Comparison of ENCODE assay signal across 25 cellular contexts in the genomic region with DNA sequence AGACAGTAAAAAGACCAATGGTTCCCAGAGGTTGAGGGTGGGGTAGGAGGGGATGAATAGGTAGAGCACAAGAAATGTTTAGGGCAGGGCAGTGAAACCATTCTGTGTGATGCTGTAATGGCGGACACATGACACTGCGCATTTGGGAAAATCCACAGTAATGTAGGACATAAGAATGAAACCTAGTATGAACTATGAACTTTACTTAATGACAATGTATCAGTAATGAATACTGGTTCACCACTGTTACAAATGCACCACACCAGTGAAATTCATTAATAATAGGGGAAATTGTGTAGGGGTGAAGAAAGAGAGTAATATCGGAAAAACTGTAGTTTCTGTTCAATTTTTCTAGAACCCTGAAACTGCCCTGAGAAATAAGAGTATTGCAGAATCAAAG. TPM values are rescaled to one million over a fixed set of nuclear protein-coding genes. Genes with fewer than 3 reads are reported as not detected.
DNase-seq lines count a peak whose midpoint lies in the region; ATAC-seq and TF ChIP-seq lines count a peak whose summit lies in the region.
"Had no signal": no experiment of that assay in that cellular context is flagged by ENCODE, and none has a peak within 500 bp of the region (broad histone marks: within the 10 kb centered on the region; RNA-seq: fewer than 3 reads in every experiment).

No MANE protein-coding gene starts in this region.

- TF ChIP-seq CTCF in activated B cell treated with CpG ODN at 0.5 μM for 24 hours (IDR thresholded peaks at IDR 0.05) = no peak
- no peak for TF ChIP-seq CTCF in neural crest cell (conservative IDR thresholded peaks at IDR 0.05)

- POLR2A ChIA-PET in activated CD4-positive, alpha-beta memory T cell treated with anti-CD3 and anti-CD28 coated beads for 36 hours (lab: Charles Lee) = no interaction called here
- POLR2A ChIA-PET in activated CD4-positive, alpha-beta memory T cell treated with anti-CD3 and anti-CD28 coated beads, Interleukin-2, amount 10 ng/mL, durations not matched to agents 7 days and 5 days (lab: Charles Lee) = no interaction called here
- POLR2A ChIA-PET in activated B cell treated with CpG ODN at 0.5 μM for 24 hours (lab: Charles Lee) = no interaction called here

- H3K4me1 Mint-ChIP-seq in activated CD4-positive, alpha-beta memory T cell treated with anti-CD3 and anti-CD28 coated beads for 36 hours (ENCODE audit: low read depth) = peaks cover 71% of the 10 kb centered on the region
- H3K4me1 Mint-ChIP-seq in activated CD4-positive, alpha-beta memory T cell treated with anti-CD3 and anti-CD28 coated beads, Interleukin-2, amount 10 ng/mL, durations not matched to agents 7 days and 5 days = peaks cover 70% of the 10 kb centered on the region
- H3K4me1 Mint-ChIP-seq in activated B cell treated with CpG ODN at 0.5 μM for 24 hours (peaks cover 71% of the 10 kb centered on the region), neural crest cell (peaks cover 50% of the 10 kb centered on the region)

- no peaks in the 10 kb centered on the region for H3K9me3 Mint-ChIP-seq in activated CD4-positive, alpha-beta memory T cell treated with anti-CD3 and anti-CD28 coated beads for 36 hours
- no peaks in the 10 kb centered on the region for H3K9me3 Mint-ChIP-seq in activated CD4-positive, alpha-beta memory T cell treated with anti-CD3 and anti-CD28 coated beads, Interleukin-2, amount 10 ng/mL, durations not matched to agents 7 days and 5 days
- H3K9me3 Mint-ChIP-seq in activated B cell treated with CpG ODN at 0.5 μM for 24 hours (no peaks in the 10 kb centered on the region), neural crest cell (no peaks in the 10 kb centered on the region)

- H3K36me3 Mint-ChIP-seq in activated CD4-positive, alpha-beta memory T cell treated with anti-CD3 and anti-CD28 coated beads for 36 hours = peaks cover 77% of the 10 kb centered on the region
- H3K36me3 Mint-ChIP-seq in activated CD4-positive, alpha-beta memory T cell treated with anti-CD3 and anti-CD28 coated beads, Interleukin-2, amount 10 ng/mL, durations not matched to agents 7 days and 5 days (ENCODE audit: low read depth) = peaks cover 86% of the 10 kb centered on the region
- H3K36me3 Mint-ChIP-seq in activated B cell treated with CpG ODN at 0.5 μM for 24 hours (ENCODE audit: low read depth) = peaks cover 87% of the 10 kb centered on the region
- peaks cover 26% of the 10 kb centered on the region for H3K36me3 Mint-ChIP-seq in neural crest cell (ENCODE audit: low read depth)

- intact Hi-C loops in activated CD4-positive, alpha-beta memory T cell treated with anti-CD3 and anti-CD28 coated beads for 36 hours (cut with micrococcal nuclease) = loop anchor here (10.0 kb wide), 1 partner anchor 268 kb away; no protein-coding TSS in a partner anchor
- intact Hi-C loops in activated B cell treated with CpG ODN at 0.5 μM for 24 hours (cut with micrococcal nuclease) (no loop called here), sciatic nerve (cut with DNase I) (no loop called here)

- DNase-seq in activated CD4-positive, alpha-beta memory T cell treated with anti-CD3 and anti-CD28 coated beads for 36 hours = no peak
- DNase-seq in activated CD4-positive, alpha-beta memory T cell treated with anti-CD3 and anti-CD28 coated beads, Interleukin-2, amount 10 ng/mL, durations not matched to agents 7 days and 5 days = no peak
- DNase-seq in activated B cell treated with CpG ODN at 0.5 μM for 24 hours = no peak
- no peak for DNase-seq in neural crest cell (ENCODE audit: low read depth, low spot score)
- DNase-seq in sciatic nerve (ENCODE audit: low spot score) = no peak
- DNase-seq in NCI-H69 (lab: John Stamatoyannopoulos, UW) = no peak
- no peak for DNase-seq in RPMI8226
- DNase-seq: 8988T; activated CD8-positive, alpha-beta memory T cell treated with anti-CD3 and anti-CD28 coated beads for 24 hours; activated effector memory CD4-positive, alpha-beta T cell treated with Interleukin-2 at 50 U/mL for 16 hours; aorta; DMS153; HCEC 1CT; heart right ventricle; islet precursor cell; NCI-H1092; NCI-H2107; NCI-H524 treated with DMSO at 0.1 percent for 48 hours; OCI-M1; SHP77 treated with DMSO at 0.1 percent for 48 hours; small intestine; stimulated activated CD4-positive, alpha-beta T cell treated with anti-CD3 and anti-CD28 coated beads, Interleukin-4, amount 100 ng/mL, for 4 hours; T-helper 2 cell; WERI-Rb-1 had no signal

- no peaks in the 10 kb centered on the region for H3K27me3 Mint-ChIP-seq in activated CD4-positive, alpha-beta memory T cell treated with anti-CD3 and anti-CD28 coated beads for 36 hours
- H3K27me3 Mint-ChIP-seq in activated CD4-positive, alpha-beta memory T cell treated with anti-CD3 and anti-CD28 coated beads, Interleukin-2, amount 10 ng/mL, durations not matched to agents 7 days and 5 days = no peaks in the 10 kb centered on the region
- H3K27me3 Mint-ChIP-seq in activated B cell treated with CpG ODN at 0.5 μM for 24 hours (no peaks in the 10 kb centered on the region), neural crest cell (ENCODE audit: low read depth) (no peaks in the 10 kb centered on the region)

- ATAC-seq in GM18868 (IDR thresholded peaks at IDR 0.05; ENCODE audit: unreplicated experiment) (peak; percentile 49), activated B cell treated with CpG ODN at 0.5 μM for 24 hours (ENCODE audit: low read depth) (no peak), sciatic nerve (no peak)
- ATAC-seq: heart right ventricle had no signal

- peak overlapping the region; percentile 20 for H3K4me3 Mint-ChIP-seq in activated CD4-positive, alpha-beta memory T cell treated with anti-CD3 and anti-CD28 coated beads for 36 hours
- no peak overlapping the region for H3K4me3 Mint-ChIP-seq in activated CD4-positive, alpha-beta memory T cell treated with anti-CD3 and anti-CD28 coated beads, Interleukin-2, amount 10 ng/mL, durations not matched to agents 7 days and 5 days
- peak overlapping the region; percentile 21 for H3K4me3 Mint-ChIP-seq in activated B cell treated with CpG ODN at 0.5 μM for 24 hours
- peak overlapping the region; percentile 24 for H3K4me3 Mint-ChIP-seq in neural crest cell

- CTCF ChIA-PET in activated CD4-positive, alpha-beta memory T cell treated with anti-CD3 and anti-CD28 coated beads for 36 hours (lab: Charles Lee) = interaction anchor here (0.7 kb wide), 1 partner anchor 101 kb away, joined by 3 read pairs; no protein-coding TSS in a partner anchor
- CTCF ChIA-PET in activated CD4-positive, alpha-beta memory T cell treated with anti-CD3 and anti-CD28 coated beads, Interleukin-2, amount 10 ng/mL, durations not matched to agents 7 days and 5 days (lab: Charles Lee) = no interaction called here
- CTCF ChIA-PET in activated B cell treated with CpG ODN at 0.5 μM for 24 hours (lab: Charles Lee) = no interaction called here

- H3K27ac Mint-ChIP-seq in activated CD4-positive, alpha-beta memory T cell treated with anti-CD3 and anti-CD28 coated beads for 36 hours = peak overlapping the region; percentile 34
- no peak overlapping the region for H3K27ac Mint-ChIP-seq in activated CD4-positive, alpha-beta memory T cell treated with anti-CD3 and anti-CD28 coated beads, Interleukin-2, amount 10 ng/mL, durations not matched to agents 7 days and 5 days
- H3K27ac Mint-ChIP-seq in activated B cell treated with CpG ODN at 0.5 μM for 24 hours (peak overlapping the region; percentile 24), neural crest cell (ENCODE audit: unreplicated experiment) (no peak overlapping the region)

RNA-seq across cellular contexts. Expression of gene ERH, which starts 5.6 kb away (rescaled TPM):
- 100 to 1,000 TPM; 327 to 330 TPM for total RNA-seq in activated CD4-positive, alpha-beta memory T cell treated with anti-CD3 and anti-CD28 coated beads for 36 hours
- total RNA-seq in activated CD4-positive, alpha-beta memory T cell treated with anti-CD3 and anti-CD28 coated beads, Interleukin-2, amount 10 ng/mL, durations not matched to agents 7 days and 5 days = 100 to 1,000 TPM; 281 to 295 TPM
- total RNA-seq in activated B cell treated with CpG ODN at 0.5 μM for 24 hours (252 and 273 TPM in 2 replicates), neural crest cell (456 and 488 TPM in 2 replicates), sciatic nerve (113 TPM)

RNA-seq across cellular contexts. Expression of gene SLC39A9, which starts 6.0 kb away (rescaled TPM):
- total RNA-seq in activated CD4-positive, alpha-beta memory T cell treated with anti-CD3 and anti-CD28 coated beads for 36 hours = 10 to 100 TPM; 39.3 to 40.3 TPM
- 10 to 100 TPM; 46.1 to 47.2 TPM for total RNA-seq in activated CD4-positive, alpha-beta memory T cell treated with anti-CD3 and anti-CD28 coated beads, Interleukin-2, amount 10 ng/mL, durations not matched to agents 7 days and 5 days
- total RNA-seq in activated B cell treated with CpG ODN at 0.5 μM for 24 hours = 46.4 and 54.5 TPM in 2 replicates
- total RNA-seq in neural crest cell = 53.4 and 54.1 TPM in 2 replicates
- total RNA-seq in sciatic nerve = 45.7 TPM

Comparison
In these comparisons a context has a peak if more than half of its experiments do, and no peak if none do; other contexts are left out.
1. H3K27ac Mint-ChIP-seq: peak in activated CD4-positive, alpha-beta memory T cell treated with anti-CD3 and anti-CD28 coated beads for 36 hours (single experiment) and activated B cell treated with CpG ODN at 0.5 μM for 24 hours (single experiment); none in activated CD4-positive, alpha-beta memory T cell treated with anti-CD3 and anti-CD28 coated beads, Interleukin-2, amount 10 ng/mL, durations not matched to agents 7 days and 5 days (single experiment) and neural crest cell (single experiment).